ENCODE assay signal across 1 cellular context in the genomic region with DNA sequence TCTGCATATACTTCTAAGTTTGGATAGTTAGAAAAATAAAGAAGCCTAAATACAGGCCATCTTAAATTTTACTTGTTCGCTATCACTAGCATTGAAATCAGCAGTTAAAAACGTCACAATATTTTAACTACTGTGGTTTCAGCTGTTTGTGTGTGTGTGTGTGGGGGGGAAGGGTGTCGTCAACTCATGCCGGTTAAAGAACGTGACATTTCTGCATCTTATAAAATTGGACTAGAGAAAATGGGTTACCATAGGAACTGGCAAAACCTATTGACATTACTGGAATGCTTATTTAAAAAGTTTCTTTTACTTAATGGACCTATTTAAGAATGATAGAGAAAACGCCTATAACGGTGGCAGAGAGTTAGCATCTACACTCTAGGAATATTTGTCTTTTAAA.
TF ChIP-seq lines count a peak whose summit lies in the region.

No MANE protein-coding gene starts in this region.

TF ChIP-seq in GM23338, 12 proteins besides CTCF, POLR2A, EP300 and RAD21 (continued from another document):
- TF ChIP-seq, protein P1, sequence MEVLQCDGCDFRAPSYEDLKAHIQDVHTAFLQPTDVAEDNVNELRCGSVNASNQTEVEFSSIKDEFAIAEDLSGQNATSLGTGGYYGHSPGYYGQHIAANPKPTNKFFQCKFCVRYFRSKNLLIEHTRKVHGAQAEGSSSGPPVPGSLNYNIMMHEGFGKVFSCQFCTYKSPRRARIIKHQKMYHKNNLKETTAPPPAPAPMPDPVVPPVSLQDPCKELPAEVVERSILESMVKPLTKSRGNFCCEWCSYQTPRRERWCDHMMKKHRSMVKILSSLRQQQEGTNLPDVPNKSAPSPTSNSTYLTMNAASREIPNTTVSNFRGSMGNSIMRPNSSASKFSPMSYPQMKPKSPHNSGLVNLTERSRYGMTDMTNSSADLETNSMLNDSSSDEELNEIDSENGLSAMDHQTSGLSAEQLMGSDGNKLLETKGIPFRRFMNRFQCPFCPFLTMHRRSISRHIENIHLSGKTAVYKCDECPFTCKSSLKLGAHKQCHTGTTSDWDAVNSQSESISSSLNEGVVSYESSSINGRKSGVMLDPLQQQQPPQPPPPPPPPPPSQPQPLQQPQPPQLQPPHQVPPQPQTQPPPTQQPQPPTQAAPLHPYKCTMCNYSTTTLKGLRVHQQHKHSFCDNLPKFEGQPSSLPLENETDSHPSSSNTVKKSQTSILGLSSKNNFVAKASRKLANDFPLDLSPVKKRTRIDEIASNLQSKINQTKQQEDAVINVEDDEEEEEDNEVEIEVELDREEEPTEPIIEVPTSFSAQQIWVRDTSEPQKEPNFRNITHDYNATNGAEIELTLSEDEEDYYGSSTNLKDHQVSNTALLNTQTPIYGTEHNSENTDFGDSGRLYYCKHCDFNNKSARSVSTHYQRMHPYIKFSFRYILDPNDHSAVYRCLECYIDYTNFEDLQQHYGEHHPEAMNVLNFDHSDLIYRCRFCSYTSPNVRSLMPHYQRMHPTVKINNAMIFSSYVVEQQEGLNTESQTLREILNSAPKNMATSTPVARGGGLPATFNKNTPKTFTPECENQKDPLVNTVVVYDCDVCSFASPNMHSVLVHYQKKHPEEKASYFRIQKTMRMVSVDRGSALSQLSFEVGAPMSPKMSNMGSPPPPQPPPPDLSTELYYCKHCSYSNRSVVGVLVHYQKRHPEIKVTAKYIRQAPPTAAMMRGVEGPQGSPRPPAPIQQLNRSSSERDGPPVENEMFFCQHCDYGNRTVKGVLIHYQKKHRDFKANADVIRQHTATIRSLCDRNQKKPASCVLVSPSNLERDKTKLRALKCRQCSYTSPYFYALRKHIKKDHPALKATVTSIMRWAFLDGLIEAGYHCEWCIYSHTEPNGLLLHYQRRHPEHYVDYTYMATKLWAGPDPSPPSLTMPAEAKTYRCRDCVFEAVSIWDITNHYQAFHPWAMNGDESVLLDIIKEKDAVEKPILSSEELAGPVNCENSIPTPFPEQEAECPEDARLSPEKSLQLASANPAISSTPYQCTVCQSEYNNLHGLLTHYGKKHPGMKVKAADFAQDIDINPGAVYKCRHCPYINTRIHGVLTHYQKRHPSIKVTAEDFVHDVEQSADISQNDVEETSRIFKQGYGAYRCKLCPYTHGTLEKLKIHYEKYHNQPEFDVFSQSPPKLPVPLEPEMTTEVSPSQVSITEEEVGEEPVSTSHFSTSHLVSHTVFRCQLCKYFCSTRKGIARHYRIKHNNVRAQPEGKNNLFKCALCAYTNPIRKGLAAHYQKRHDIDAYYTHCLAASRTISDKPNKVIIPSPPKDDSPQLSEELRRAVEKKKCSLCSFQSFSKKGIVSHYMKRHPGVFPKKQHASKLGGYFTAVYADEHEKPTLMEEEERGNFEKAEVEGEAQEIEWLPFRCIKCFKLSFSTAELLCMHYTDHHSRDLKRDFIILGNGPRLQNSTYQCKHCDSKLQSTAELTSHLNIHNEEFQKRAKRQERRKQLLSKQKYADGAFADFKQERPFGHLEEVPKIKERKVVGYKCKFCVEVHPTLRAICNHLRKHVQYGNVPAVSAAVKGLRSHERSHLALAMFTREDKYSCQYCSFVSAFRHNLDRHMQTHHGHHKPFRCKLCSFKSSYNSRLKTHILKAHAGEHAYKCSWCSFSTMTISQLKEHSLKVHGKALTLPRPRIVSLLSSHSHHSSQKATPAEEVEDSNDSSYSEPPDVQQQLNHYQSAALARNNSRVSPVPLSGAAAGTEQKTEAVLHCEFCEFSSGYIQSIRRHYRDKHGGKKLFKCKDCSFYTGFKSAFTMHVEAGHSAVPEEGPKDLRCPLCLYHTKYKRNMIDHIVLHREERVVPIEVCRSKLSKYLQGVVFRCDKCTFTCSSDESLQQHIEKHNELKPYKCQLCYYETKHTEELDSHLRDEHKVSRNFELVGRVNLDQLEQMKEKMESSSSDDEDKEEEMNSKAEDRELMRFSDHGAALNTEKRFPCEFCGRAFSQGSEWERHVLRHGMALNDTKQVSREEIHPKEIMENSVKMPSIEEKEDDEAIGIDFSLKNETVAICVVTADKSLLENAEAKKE (CRISPR knock-in tag; IDR thresholded peaks at IDR 0.05), result no peak
- TF ChIP-seq POLR2AphosphoS5 (IDR thresholded peaks at IDR 0.05; ENCODE audit: low read depth) (no peak), EZH2phosphoT487 (IDR thresholded peaks at IDR 0.05; ENCODE audit: unreplicated experiment) (no peak), EZH2 (IDR thresholded peaks at IDR 0.05; ENCODE audit: low read depth, unreplicated experiment) (no peak), NANOG (IDR thresholded peaks at IDR 0.05; ENCODE audit: borderline replicate concordance) (no peak), STAT1 (IDR thresholded peaks at IDR 0.05; ENCODE audit: unreplicated experiment) (no peak), CREB1 (CRISPR knock-in tag; IDR thresholded peaks at IDR 0.05; ENCODE audit: low read depth) (no peak)
- TF ChIP-seq, protein P2, sequence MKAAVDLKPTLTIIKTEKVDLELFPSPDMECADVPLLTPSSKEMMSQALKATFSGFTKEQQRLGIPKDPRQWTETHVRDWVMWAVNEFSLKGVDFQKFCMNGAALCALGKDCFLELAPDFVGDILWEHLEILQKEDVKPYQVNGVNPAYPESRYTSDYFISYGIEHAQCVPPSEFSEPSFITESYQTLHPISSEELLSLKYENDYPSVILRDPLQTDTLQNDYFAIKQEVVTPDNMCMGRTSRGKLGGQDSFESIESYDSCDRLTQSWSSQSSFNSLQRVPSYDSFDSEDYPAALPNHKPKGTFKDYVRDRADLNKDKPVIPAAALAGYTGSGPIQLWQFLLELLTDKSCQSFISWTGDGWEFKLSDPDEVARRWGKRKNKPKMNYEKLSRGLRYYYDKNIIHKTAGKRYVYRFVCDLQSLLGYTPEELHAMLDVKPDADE (IDR thresholded peaks at IDR 0.05), result no peak
- TF ChIP-seq, protein P3, sequence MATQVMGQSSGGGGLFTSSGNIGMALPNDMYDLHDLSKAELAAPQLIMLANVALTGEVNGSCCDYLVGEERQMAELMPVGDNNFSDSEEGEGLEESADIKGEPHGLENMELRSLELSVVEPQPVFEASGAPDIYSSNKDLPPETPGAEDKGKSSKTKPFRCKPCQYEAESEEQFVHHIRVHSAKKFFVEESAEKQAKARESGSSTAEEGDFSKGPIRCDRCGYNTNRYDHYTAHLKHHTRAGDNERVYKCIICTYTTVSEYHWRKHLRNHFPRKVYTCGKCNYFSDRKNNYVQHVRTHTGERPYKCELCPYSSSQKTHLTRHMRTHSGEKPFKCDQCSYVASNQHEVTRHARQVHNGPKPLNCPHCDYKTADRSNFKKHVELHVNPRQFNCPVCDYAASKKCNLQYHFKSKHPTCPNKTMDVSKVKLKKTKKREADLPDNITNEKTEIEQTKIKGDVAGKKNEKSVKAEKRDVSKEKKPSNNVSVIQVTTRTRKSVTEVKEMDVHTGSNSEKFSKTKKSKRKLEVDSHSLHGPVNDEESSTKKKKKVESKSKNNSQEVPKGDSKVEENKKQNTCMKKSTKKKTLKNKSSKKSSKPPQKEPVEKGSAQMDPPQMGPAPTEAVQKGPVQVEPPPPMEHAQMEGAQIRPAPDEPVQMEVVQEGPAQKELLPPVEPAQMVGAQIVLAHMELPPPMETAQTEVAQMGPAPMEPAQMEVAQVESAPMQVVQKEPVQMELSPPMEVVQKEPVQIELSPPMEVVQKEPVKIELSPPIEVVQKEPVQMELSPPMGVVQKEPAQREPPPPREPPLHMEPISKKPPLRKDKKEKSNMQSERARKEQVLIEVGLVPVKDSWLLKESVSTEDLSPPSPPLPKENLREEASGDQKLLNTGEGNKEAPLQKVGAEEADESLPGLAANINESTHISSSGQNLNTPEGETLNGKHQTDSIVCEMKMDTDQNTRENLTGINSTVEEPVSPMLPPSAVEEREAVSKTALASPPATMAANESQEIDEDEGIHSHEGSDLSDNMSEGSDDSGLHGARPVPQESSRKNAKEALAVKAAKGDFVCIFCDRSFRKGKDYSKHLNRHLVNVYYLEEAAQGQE (IDR thresholded peaks at IDR 0.05; ENCODE audit: unreplicated experiment), result no peak
